ENCODE assay signal across 38 cellular contexts in the genomic region with DNA sequence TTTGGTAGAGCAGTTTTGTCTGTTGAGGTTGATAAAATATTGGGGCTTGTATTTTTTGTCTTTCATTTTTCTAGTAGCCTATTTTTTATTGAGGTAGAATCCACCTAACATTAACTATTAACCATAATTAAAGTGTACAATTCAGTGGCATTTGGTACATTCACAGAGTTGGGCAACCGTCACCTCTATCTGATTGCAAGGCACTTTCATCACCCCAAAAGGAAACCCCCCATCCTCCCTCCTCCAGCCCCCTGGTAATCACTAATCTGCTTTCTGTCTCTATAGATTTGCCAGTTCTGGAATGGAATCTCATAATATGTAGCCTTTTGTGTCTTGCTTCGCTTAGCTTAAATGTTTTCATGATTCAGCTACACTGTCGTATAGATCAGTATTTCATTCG. TPM values are rescaled to one million over a fixed set of nuclear protein-coding genes. Genes with fewer than 3 reads are reported as not detected.
"Had no signal": no experiment of that assay in that cellular context is flagged by ENCODE, and none has a peak within 500 bp of the region (broad histone marks: within the 10 kb centered on the region; RNA-seq: fewer than 3 reads in every experiment).

No MANE protein-coding gene starts in this region.

- DNase-seq: Karpas-422, Kasumi-1, MG63, MM.1S, MV-4-11, NCI-H1048, NCI-H1092, NCI-H1092 treated with DMSO at 0.1 percent for 48 hours, NCI-H1105, NCI-H1105 treated with DMSO at 0.1 percent for 48 hours, NCI-H1417, NCI-H1417 treated with DMSO at 0.1 percent for 48 hours, NCI-H1436, NCI-H1436 treated with DMSO at 0.1 percent for 48 hours, NCI-H146, NCI-H1694, NCI-H1694 treated with DMSO at 0.1 percent for 48 hours, NCI-H187, NCI-H187 treated with DMSO at 0.1 percent for 48 hours, NCI-H1930, NCI-H2029, NCI-H2029 treated with DMSO at 0.1 percent for 48 hours, NCI-H2081, NCI-H2081 treated with DMSO at 0.1 percent for 48 hours, NCI-H2107, NCI-H2171, NCI-H2171 treated with DMSO at 0.1 percent for 48 hours, NCI-H2227 treated with DMSO at 0.1 percent for 48 hours, NCI-H226, NCI-H345, NCI-H446, NCI-H446 treated with DMSO at 0.1 percent for 48 hours, NCI-H510A, NCI-H510A treated with DMSO at 0.1 percent for 48 hours had no signal

- H3K9me3 ChIP-seq: MG63 had no signal

- H3K36me3 ChIP-seq: MG63 had no signal

- H3K4me3 ChIP-seq: MG63 had no signal

- H3K27me3 ChIP-seq: MG63 had no signal

RNA-seq across cellular contexts. Expression of gene DMRT3, which starts 55.5 kb away (rescaled TPM):
- total RNA-seq: LHCN-M2, M059J, MCF 10A, NCI-H460 had no signal
